In genomic region chr6:151191477-151191995, GRCh38 we compare ENCODE assay signal across 24 cellular contexts.
"Had no signal": no experiment of that assay in that cellular context is flagged by ENCODE, and none has a peak within 500 bp of the region (broad histone marks: within the 10 kb centered on the region; RNA-seq: fewer than 3 reads in every experiment).

No MANE protein-coding gene starts in this region.

- H3K9ac ChIP-seq: neural progenitor cell had no signal

- H3K27me3 ChIP-seq: heart left ventricle, neural progenitor cell, suprapubic skin, tibial nerve had no signal

- DNase-seq: activated CD4-positive, alpha-beta memory T cell treated with anti-CD3 and anti-CD28 coated beads for 36 hours; activated CD4-positive, alpha-beta T cell treated with anti-CD3 and anti-CD28 coated beads for 4 hours; activated CD4-positive, CD25-positive, alpha-beta regulatory T cell; activated effector memory CD4-positive, alpha-beta T cell treated with Interleukin-2 at 50 U/mL for 16 hours; activated naive CD4-positive, alpha-beta T cell treated with anti-CD3 and anti-CD28 coated beads for 36 hours; activated naive CD8-positive, alpha-beta T cell treated with anti-CD3 and anti-CD28 coated beads, Interleukin-2, amount 10 ng/mL, durations not matched to agents 7 days and 5 days; activated T-cell treated with anti-CD3 and anti-CD28 coated beads, Interleukin-2, amount 50 U/mL, for 72 hours; amygdala; cerebellar nuclear complex; heart left ventricle; islet precursor cell; left cardiac atrium; mesenchymal stem cell; mucosa of descending colon; small intestine; stimulated activated CD4-positive, alpha-beta T cell treated with anti-CD3 and anti-CD28 coated beads, Interleukin-2, amount 100 ng/mL, for 24 hours; stomach had no signal

- H3K4me1 ChIP-seq: stomach had no signal

- FAIRE-seq: small intestine, urothelium cell line had no signal

- H3K9me3 ChIP-seq: heart left ventricle, mucosa of descending colon, stomach, suprapubic skin, tibial nerve had no signal

- ATAC-seq: activated T-cell treated with anti-CD3 and anti-CD28 coated beads, Interleukin-2, amount 50 U/mL, for 72 hours; heart left ventricle; left cardiac atrium; mucosa of descending colon; sciatic nerve; stimulated activated memory B cell treated with anti-CD40 and anti-IgM and Interleukin-4, amounts not matched to agents 10 μg/mL and 1 μg/mL and 100 μg/mL, for 72 hours had no signal

- H3K27ac ChIP-seq: coronary artery, heart left ventricle, neural progenitor cell, stomach, suprapubic skin, tibial nerve had no signal

- H2AFZ ChIP-seq: neural progenitor cell had no signal

- H3K4me3 ChIP-seq: coronary artery, heart left ventricle, mucosa of descending colon, neural progenitor cell, stomach, suprapubic skin, tibial nerve had no signal

- H3K4me2 ChIP-seq: neural progenitor cell had no signal

- H3K36me3 ChIP-seq: heart left ventricle, neural progenitor cell, stomach, suprapubic skin, tibial nerve had no signal
